Comparison of ENCODE assay signal across 24 cellular contexts in genomic region chr11:16292167-16292859, GRCh38.
DNase-seq lines count a peak whose midpoint lies in the region; ATAC-seq, FAIRE-seq and TF ChIP-seq lines count a peak whose summit lies in the region.
"Had no signal": no experiment of that assay in that cellular context is flagged by ENCODE, and none has a peak within 500 bp of the region (broad histone marks: within the 10 kb centered on the region; RNA-seq: fewer than 3 reads in every experiment).

No MANE protein-coding gene starts in this region.

- no peak for TF ChIP-seq CTCF in D721Med (IDR thresholded peaks at IDR 0.05; ENCODE audit: insufficient read depth, missing control alignments)
- TF ChIP-seq CTCF in H1 (IDR thresholded peaks at IDR 0.05; ENCODE audit: control extremely low read depth in 1 of 3, insufficient read depth in 1 of 3, low read depth in 1 of 3, low read length in 3 of 3): no peak
- TF ChIP-seq CTCF in GM13977 (IDR thresholded peaks at IDR 0.05; ENCODE audit: extremely low read depth, insufficient read depth, missing control alignments): no peak

- H3K4me3 ChIP-seq in H1 (ENCODE audit: extremely low read depth in 1 of 4, insufficient read depth in 2 of 4, low read depth in 3 of 4, low read length in 4 of 4): no peak overlapping the region
- H3K4me3 ChIP-seq: BLaER1, coronary artery, left lung had no signal

- H3K18ac ChIP-seq in H1 (ENCODE audit: extremely low read depth, low read length): no peak overlapping the region

- H3K23ac ChIP-seq in H1 (ENCODE audit: insufficient read length): no peak overlapping the region

- no peaks in the 10 kb centered on the region for H3K9me3 ChIP-seq in H1 (ENCODE audit: insufficient read depth in 2 of 2, low read depth in 1 of 2, low read length in 1 of 2)
- H3K9me3 ChIP-seq: BLaER1, left lung had no signal

- H2BK15ac ChIP-seq in H1 (ENCODE audit: low read length): no peak overlapping the region

- H3K4ac ChIP-seq in H1 (replicated peaks; ENCODE audit: insufficient read length, low read depth, low read length): no peak overlapping the region

- no peaks in the 10 kb centered on the region for H3K36me3 ChIP-seq in H1 (ENCODE audit: control insufficient read depth in 2 of 4, insufficient read depth in 4 of 4, low read length in 3 of 4)
- H3K36me3 ChIP-seq: BLaER1, brain microvascular endothelial cell, left lung had no signal

- no peaks in the 10 kb centered on the region for H3K23me2 ChIP-seq in H1 (ENCODE audit: low read depth, low read length)

- H4K5ac ChIP-seq in H1 (ENCODE audit: insufficient read length, low read depth, low read length): no peak overlapping the region

- POLR2A ChIA-PET in H1 (lab: Charles Lee; ENCODE audit: partially characterized antibody): no interaction called here

- no peak overlapping the region for H2AK5ac ChIP-seq in H1 (ENCODE audit: low read depth, low read length)

- H3K27me3 ChIP-seq in H1 (replicated peaks in 1 of 4; ENCODE audit: control insufficient read depth in 3 of 4, extremely low read depth in 1 of 4, insufficient read depth in 3 of 4, low read length in 3 of 4): no peaks in the 10 kb centered on the region
- H3K27me3 ChIP-seq: BLaER1, brain microvascular endothelial cell, left lung had no signal

- no peak for TF ChIP-seq RAD21 in H1 (IDR thresholded peaks at IDR 0.05 in 1 of 2, conservative IDR thresholded peaks at IDR 0.05 in 1 of 2; ENCODE audit: low read depth in 2 of 2, low read length in 2 of 2)

- no peak overlapping the region for H3K9ac ChIP-seq in H1 (replicated peaks in 1 of 4; ENCODE audit: extremely low read depth in 1 of 4, low read depth in 3 of 4, low read length in 3 of 4)
- H3K9ac ChIP-seq: BLaER1 had no signal

- H3K27ac ChIP-seq in H1 (ENCODE audit: low read depth, low read length): no peak overlapping the region
- H3K27ac ChIP-seq: BLaER1, brain microvascular endothelial cell, coronary artery, left lung had no signal

- H3K79me1 ChIP-seq in H1 (ENCODE audit: low read depth, low read length): no peaks in the 10 kb centered on the region

- no peak for ATAC-seq in GM21737 (IDR thresholded peaks at IDR 0.05; ENCODE audit: unreplicated experiment)
- ATAC-seq: left lung had no signal

- in situ Hi-C loops in GM13977 (cut with MboI; ENCODE audit: low pct_unique_long_range_greater_than_20kb, low sequenced_read_pairs, unreplicated experiment): no loop called here

- no peak overlapping the region for H2AFZ ChIP-seq in H1 (ENCODE audit: low read length)

- no peak for DNase-seq in D721Med (ENCODE audit: insufficient read length, low spot score)
- peak; percentile 38 for DNase-seq in NCI-H1694 treated with DMSO at 0.1 percent for 48 hours (lab: John Stamatoyannopoulos, UW)
- DNase-seq in H1 (ENCODE audit: low read depth in 1 of 2, low spot score in 2 of 2): no peak
- DNase-seq in left kidney (ENCODE audit: low read depth, low spot score): peak; percentile 17
- DNase-seq in HUDEP-2 (lab: John Stamatoyannopoulos, UW; ENCODE audit: unreplicated experiment in 76 of 76): no peak
- DNase-seq in GM19239 (ENCODE audit: insufficient read length, low spot score): no peak
- no peak for DNase-seq in GM13977 (ENCODE audit: low spot score)
- DNase-seq: ACHN; activated CD4-positive, alpha-beta T cell treated with anti-CD3 and anti-CD28 coated beads, Interleukin-2, amount 50 U/mL, for 48 hours; activated CD4-positive, CD25-positive, alpha-beta regulatory T cell; COR-L47; head of caudate nucleus; left lung; MM.1S; NCI-H187 treated with DMSO at 0.1 percent for 48 hours; NCI-H446; posterior cingulate gyrus; substantia nigra; T-helper 9 cell had no signal

- 92% methylated on average over 8 of the region's 8 CpGs; no CpG with 5 or more reads in 1 of the 2 experiments for WGBS in H1 (ENCODE audit: extremely low coverage in 1 of 2, insufficient coverage in 1 of 2, insufficient read length in 1 of 2, insufficient replicate concordance in 2 of 2, low coverage in 1 of 2, low lambda C conversion rate in 2 of 2, missing lambda C conversion rate in 1 of 2), 2 experiments

- H3K56ac ChIP-seq in H1 (replicated peaks; ENCODE audit: insufficient read length, low read depth, low read length): no peak overlapping the region

- no peak overlapping the region for H2BK12ac ChIP-seq in H1 (ENCODE audit: low read depth, low read length)

- no peak for TF ChIP-seq EP300 in H1 (IDR thresholded peaks at IDR 0.05; ENCODE audit: borderline replicate concordance in 1 of 2, low read depth in 2 of 2, low read length in 2 of 2)

- H3K4me1 ChIP-seq in H1 (replicated peaks in 1 of 4; ENCODE audit: control insufficient read depth in 3 of 4, insufficient read depth in 4 of 4, low read length in 3 of 4): peaks cover 0 to 2% (median 0%) of the 10 kb centered on the region in 4 experiments; a peak in 1 of 7 replicates
- H3K4me1 ChIP-seq: BLaER1, left lung had no signal

- no peak overlapping the region for H3K14ac ChIP-seq in H1 (ENCODE audit: insufficient read length)

- no peak overlapping the region for H2BK20ac ChIP-seq in H1 (ENCODE audit: low read length)

- H2BK5ac ChIP-seq in H1 (ENCODE audit: low read depth, low read length): no peak overlapping the region

- H4K20me1 ChIP-seq in H1 (replicated peaks in 1 of 2; ENCODE audit: control insufficient read depth in 1 of 2, insufficient read depth in 2 of 2, low read length in 2 of 2): no peaks in the 10 kb centered on the region
- H4K20me1 ChIP-seq: BLaER1 had no signal

- CTCF ChIA-PET in H1 (lab: Charles Lee; ENCODE audit: partially characterized antibody): no interaction called here

- H3K4me2 ChIP-seq in H1 (ENCODE audit: insufficient read depth in 1 of 2, low read depth in 2 of 2, low read length in 2 of 2): no peak overlapping the region
- H3K4me2 ChIP-seq: BLaER1 had no signal

- H4K91ac ChIP-seq in H1 (replicated peaks; ENCODE audit: insufficient read length, low read length): peak overlapping the region; percentile 38

- FAIRE-seq in D721Med (lab: Jason Lieb, UNC): peak; percentile 87
- FAIRE-seq in H1 (lab: Jason Lieb, UNC): no peak
- no peak for FAIRE-seq in GM19239 (lab: Jason Lieb, UNC)
- FAIRE-seq: H54 had no signal

- H4K8ac ChIP-seq in H1 (ENCODE audit: extremely low read depth, insufficient read depth, low read length): no peak overlapping the region

- H2BK120ac ChIP-seq in H1 (replicated peaks; ENCODE audit: low read depth, low read length): no peak overlapping the region

- no peaks in the 10 kb centered on the region for H3K79me2 ChIP-seq in H1 (ENCODE audit: control insufficient read depth in 1 of 2, insufficient read depth in 2 of 2, low read length in 2 of 2)

- no peak for TF ChIP-seq POLR2A in H1 (IDR thresholded peaks at IDR 0.05; ENCODE audit: control extremely low read depth in 1 of 2, low read depth in 2 of 2, low read length in 2 of 2)

TF ChIP-seq in H1, 55 proteins besides CTCF, POLR2A, EP300 and RAD21:
- TF ChIP-seq POU5F1 (IDR thresholded peaks at IDR 0.05; ENCODE audit: low read depth, low read length): no peak
- no peak for TF ChIP-seq GABPA (IDR thresholded peaks at IDR 0.05; ENCODE audit: borderline replicate concordance, insufficient read depth, low read length)
- no peak for TF ChIP-seq YY1 (IDR thresholded peaks at IDR 0.05; ENCODE audit: low read depth, low read length)
- no peak for TF ChIP-seq TCF12 (IDR thresholded peaks at IDR 0.05; ENCODE audit: low read depth, low read length)
- TF ChIP-seq GTF2F1 (IDR thresholded peaks at IDR 0.05; ENCODE audit: borderline replicate concordance, low read depth, low read length): no peak
- no peak for TF ChIP-seq PHF8 (conservative IDR thresholded peaks at IDR 0.05; ENCODE audit: low read depth, low read length)
- no peak for TF ChIP-seq SP2 (IDR thresholded peaks at IDR 0.05; ENCODE audit: low read length)
- TF ChIP-seq NANOG (IDR thresholded peaks at IDR 0.05; ENCODE audit: insufficient read depth, low read depth, low read length, poor library complexity, severe bottlenecking): no peak
- TF ChIP-seq RXRA (IDR thresholded peaks at IDR 0.05; ENCODE audit: insufficient read depth, low read depth, low read length): no peak
- no peak for TF ChIP-seq SRF (IDR thresholded peaks at IDR 0.05; ENCODE audit: low read depth, low read length)
- no peak for TF ChIP-seq USF2 (IDR thresholded peaks at IDR 0.05; ENCODE audit: low read length)
- TF ChIP-seq KDM5A (IDR thresholded peaks at IDR 0.05; ENCODE audit: low read length): no peak
- TF ChIP-seq ATF3 (IDR thresholded peaks at IDR 0.05; ENCODE audit: insufficient read depth, low read depth, low read length): no peak
- TF ChIP-seq CHD2 (IDR thresholded peaks at IDR 0.05; ENCODE audit: low read length): no peak
- no peak for TF ChIP-seq BACH1 (IDR thresholded peaks at IDR 0.05; ENCODE audit: low read length)
- no peak for TF ChIP-seq NRF1 (IDR thresholded peaks at IDR 0.05; ENCODE audit: low read depth, low read length)
- TF ChIP-seq RNF2 (IDR thresholded peaks at IDR 0.05; ENCODE audit: borderline replicate concordance, low read depth, low read length, missing control alignments, poor library complexity, severe bottlenecking): no peak

Comparison
In these comparisons a context has a peak if more than half of its experiments do, and no peak if none do; other contexts are left out.
1. DNase-seq: peak in NCI-H1694 treated with DMSO at 0.1 percent for 48 hours (single experiment) and left kidney (single experiment); none in D721Med (single experiment), H1 (0 of 2), HUDEP-2 (0 of 76), GM19239 (single experiment) and GM13977 (single experiment).